Comparison of ENCODE assay signal across 8 cellular contexts in the genomic region with DNA sequence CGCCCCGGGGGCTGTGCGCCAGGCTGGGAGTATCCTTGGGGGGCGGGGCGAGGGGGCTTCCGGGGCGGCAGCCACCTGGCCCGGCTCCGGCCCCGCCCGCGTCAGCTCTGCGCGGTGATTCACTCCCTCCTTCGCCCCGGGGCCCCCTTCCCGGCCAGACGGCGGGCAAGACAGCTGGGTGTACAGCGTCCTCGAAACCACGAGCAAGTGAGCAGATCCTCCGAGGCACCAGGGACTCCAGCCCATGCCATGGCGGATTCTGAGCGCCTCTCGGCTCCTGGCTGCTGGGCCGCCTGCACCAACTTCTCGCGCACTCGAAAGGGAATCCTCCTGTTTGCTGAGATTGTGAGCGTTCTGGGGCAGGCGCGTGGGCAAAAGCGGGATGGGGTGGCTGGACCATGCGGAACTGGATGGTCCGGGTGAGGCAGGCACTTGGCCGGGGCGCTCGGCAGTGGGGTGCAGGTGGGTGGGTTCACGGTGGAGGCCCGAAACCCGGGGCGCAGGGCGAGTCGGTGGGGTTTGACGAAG. TPM values are rescaled to one million over a fixed set of nuclear protein-coding genes. Genes with fewer than 3 reads are reported as not detected.
A peak's percentile ranks its signal among the peaks of the same experiment; 100 is the strongest.
DNase-seq lines count a peak whose midpoint lies in the region; ATAC-seq lines count a peak whose summit lies in the region.

A gene with protein sequence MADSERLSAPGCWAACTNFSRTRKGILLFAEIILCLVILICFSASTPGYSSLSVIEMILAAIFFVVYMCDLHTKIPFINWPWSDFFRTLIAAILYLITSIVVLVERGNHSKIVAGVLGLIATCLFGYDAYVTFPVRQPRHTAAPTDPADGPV (plus strand): TSS at position 147 of the 528 bp plus-strand sequence. CDS start 103 bp downstream, at position 250.

- no peaks in the 10 kb centered on the region for H3K9me3 ChIP-seq in SJCRH30 (replicated peaks)

- no peaks in the 10 kb centered on the region for H3K4me1 ChIP-seq in SJCRH30

- ATAC-seq in HG03196 (IDR thresholded peaks at IDR 0.05; ENCODE audit: unreplicated experiment) (peak; percentile 37), left cardiac atrium (peak; percentile 48 to 66), sciatic nerve (peak; percentile 28), GM19467 (IDR thresholded peaks at IDR 0.05; ENCODE audit: unreplicated experiment) (no peak)

- DNase-seq in NCI-H1417 (lab: John Stamatoyannopoulos, UW) = peak in 2 of 3 experiments; percentile 56 to 60
- DNase-seq in NCI-H1417 treated with DMSO at 0.1 percent for 48 hours (lab: John Stamatoyannopoulos, UW) = no peak
- peak; percentile 67 to 69 for DNase-seq in SJCRH30
- peak; percentile 67 for DNase-seq in left cardiac atrium
- no peak for DNase-seq in sciatic nerve (ENCODE audit: low spot score)

- H3K27me3 Mint-ChIP-seq in activated naive CD4-positive, alpha-beta T cell treated with anti-CD3 and anti-CD28 coated beads, Interleukin-2, amount 50 U/mL, for 24 hours = no peaks in the 10 kb centered on the region

- H3K27ac Mint-ChIP-seq in activated naive CD4-positive, alpha-beta T cell treated with anti-CD3 and anti-CD28 coated beads, Interleukin-2, amount 50 U/mL, for 24 hours = peak within 1 kb of the TSS; percentile 76

- peak within 1 kb of the TSS; percentile 81 for H3K4me3 ChIP-seq in SJCRH30

- no peaks in the 10 kb centered on the region for H3K27me3 ChIP-seq in SJCRH30

- H3K27ac ChIP-seq in SJCRH30 = peak within 1 kb of the TSS; percentile 91

- H3K36me3 Mint-ChIP-seq in activated naive CD4-positive, alpha-beta T cell treated with anti-CD3 and anti-CD28 coated beads, Interleukin-2, amount 50 U/mL, for 24 hours = no peaks in the 10 kb centered on the region

- no peaks in the 10 kb centered on the region for H3K9me3 Mint-ChIP-seq in activated naive CD4-positive, alpha-beta T cell treated with anti-CD3 and anti-CD28 coated beads, Interleukin-2, amount 50 U/mL, for 24 hours

- H3K4me1 Mint-ChIP-seq in activated naive CD4-positive, alpha-beta T cell treated with anti-CD3 and anti-CD28 coated beads, Interleukin-2, amount 50 U/mL, for 24 hours = peaks cover 19% of the 10 kb centered on the region

- peaks cover 7% of the 10 kb centered on the region; the same call in 1 of the 2 replicates for H3K36me3 ChIP-seq in SJCRH30

- intact Hi-C loops in left cardiac atrium (cut with DNase I) (no loop called here), sciatic nerve (cut with DNase I) (no loop called here)

- peak within 1 kb of the TSS; percentile 87 for H3K4me3 Mint-ChIP-seq in activated naive CD4-positive, alpha-beta T cell treated with anti-CD3 and anti-CD28 coated beads, Interleukin-2, amount 50 U/mL, for 24 hours

RNA-seq across cellular contexts. Expression of the gene that starts here (rescaled TPM):
- total RNA-seq in SJCRH30 (2014; rRNA removed; shearing (Covaris generic)) = 50.3 and 56.6 TPM in 2 replicates
- total RNA-seq in left cardiac atrium (100 to 1,000 TPM in 1 of 2 donors, 10 to 100 TPM in 1; 97.5 to 114 TPM), sciatic nerve (103 TPM)

Comparison
In these comparisons a context has a peak if more than half of its experiments do, and no peak if none do; other contexts are left out.
1. DNase-seq: peak in NCI-H1417 (2 of 3), SJCRH30 (2 of 2) and left cardiac atrium (single experiment); none in NCI-H1417 treated with DMSO at 0.1 percent for 48 hours (single experiment) and sciatic nerve (single experiment).